In the genomic region with DNA sequence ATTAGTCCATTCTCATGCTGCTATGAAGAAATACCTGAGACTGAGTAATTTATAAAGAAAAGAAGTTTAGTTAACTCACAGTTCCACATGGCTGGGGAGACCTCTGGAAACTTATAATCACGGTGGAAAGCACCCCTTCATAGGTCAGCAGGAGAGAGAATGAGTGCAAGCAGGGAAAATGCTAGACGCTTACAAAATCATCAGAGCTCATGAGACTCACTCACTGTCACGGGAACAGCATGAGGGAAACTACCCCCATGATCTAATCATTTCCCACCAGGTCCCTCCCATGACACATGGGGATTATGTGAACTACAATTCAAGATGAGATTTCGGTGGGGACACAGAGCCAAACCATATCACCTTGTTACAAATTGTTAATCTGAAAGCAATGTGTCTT, we compare ENCODE assay signal across 27 cellular contexts. TPM values are rescaled to one million over a fixed set of nuclear protein-coding genes. Genes with fewer than 3 reads are reported as not detected.
DNase-seq lines count a peak whose midpoint lies in the region; ATAC-seq and TF ChIP-seq lines count a peak whose summit lies in the region.
"Had no signal": no experiment of that assay in that cellular context is flagged by ENCODE, and none has a peak within 500 bp of the region (broad histone marks: within the 10 kb centered on the region; RNA-seq: fewer than 3 reads in every experiment).

No MANE protein-coding gene starts in this region.

- no peak overlapping the region for H3K27ac Mint-ChIP-seq in MCF 10A (ENCODE audit: low read depth, unreplicated experiment)
- H3K27ac Mint-ChIP-seq: natural killer cell treated with Interleukin-12 subunit alpha and Interleukin-12 subunit beta and Interleukin-15 and Interleukin-18, amount 100 ng/mL, for 72 hours had no signal

- no peak overlapping the region for H3K4me2 ChIP-seq in mammary epithelial cell (ENCODE audit: insufficient read depth, low read depth, low read length)

- no peaks in the 10 kb centered on the region for H3K4me1 ChIP-seq in mammary epithelial cell (ENCODE audit: insufficient read depth, low read length)
- H3K4me1 ChIP-seq: BE2C, Caco-2, gastroesophageal sphincter had no signal

- WGBS in mammary epithelial cell (ENCODE audit: low coverage, missing lambda C conversion rate): 56% methylated on average over 4 of the region's 4 CpGs

- peaks cover 2% of the 10 kb centered on the region for H3K27me3 ChIP-seq in mammary epithelial cell (ENCODE audit: insufficient read depth, low read length)
- H3K27me3 ChIP-seq: BE2C, gastroesophageal sphincter had no signal

- no peaks in the 10 kb centered on the region for H4K20me1 ChIP-seq in mammary epithelial cell (ENCODE audit: insufficient read depth, low read length)

- H3K4me3 Mint-ChIP-seq in MCF 10A (ENCODE audit: unreplicated experiment): no peak overlapping the region
- H3K4me3 Mint-ChIP-seq: central memory CD8-positive, alpha-beta T cell; natural killer cell treated with Interleukin-12 subunit alpha and Interleukin-12 subunit beta and Interleukin-15 and Interleukin-18, amount 100 ng/mL, for 72 hours had no signal

- no peak overlapping the region for H3K27ac ChIP-seq in mammary epithelial cell (ENCODE audit: insufficient read depth, low read depth, low read length)
- H3K27ac ChIP-seq: gastroesophageal sphincter, VCaP had no signal

- H3K9ac ChIP-seq in mammary epithelial cell (ENCODE audit: insufficient read depth, low read length): no peak overlapping the region

- H3K36me3 Mint-ChIP-seq in MCF 10A (ENCODE audit: insufficient read depth, unreplicated experiment): no peaks in the 10 kb centered on the region
- H3K36me3 Mint-ChIP-seq: natural killer cell treated with Interleukin-12 subunit alpha and Interleukin-12 subunit beta and Interleukin-15 and Interleukin-18, amount 100 ng/mL, for 72 hours had no signal

- POLR2A ChIA-PET in MCF 10A (lab: Yijun Ruan, JAX): no interaction called here

- peaks cover 32% of the 10 kb centered on the region for H3K27me3 Mint-ChIP-seq in MCF 10A (ENCODE audit: insufficient read depth, unreplicated experiment)

- no peak overlapping the region for H3K4me3 ChIP-seq in mammary epithelial cell (replicated peaks in 1 of 3; ENCODE audit: insufficient read depth in 1 of 3, low read depth in 2 of 3, low read length in 3 of 3)
- H3K4me3 ChIP-seq: gastroesophageal sphincter had no signal

- CTCF ChIA-PET in mammary epithelial cell (lab: Charles Lee; ENCODE audit: low non-redundant PET) (no interaction called here), MCF 10A (lab: Yijun Ruan, JAX) (interaction anchor here (1.2 kb wide), 1 partner anchor 15 kb away, joined by 3 read pairs; no protein-coding TSS in a partner anchor)

- no peaks in the 10 kb centered on the region for H3K9me3 ChIP-seq in mammary epithelial cell (replicated peaks; ENCODE audit: insufficient read depth, low read length)
- H3K9me3 ChIP-seq: BE2C had no signal

- in situ Hi-C loops in mammary epithelial cell (cut with MboI; ENCODE audit: low sequenced_read_pairs in 2 of 2): no loop called here

- peak; percentile 6 for DNase-seq in mammary epithelial cell
- no peak for DNase-seq in MCF 10A (ENCODE audit: unreplicated experiment)
- peak; percentile 18 for DNase-seq in OCI-M1 (lab: John Stamatoyannopoulos, UW)
- no peak for DNase-seq in stimulated activated CD4-positive, alpha-beta T cell treated with anti-CD3 and anti-CD28 coated beads, Interleukin-1b, Interleukin-23, amount 100 ng/mL, for 48 hours
- no peak for DNase-seq in NCI-H446 treated with DMSO at 0.1 percent for 48 hours (lab: John Stamatoyannopoulos, UW)
- DNase-seq in NCI-H226: no peak
- no peak for DNase-seq in activated effector memory CD4-positive, alpha-beta T cell treated with anti-CD3 and anti-CD28 coated beads, Interleukin-2, amount 50 U/mL, for 16 hours
- DNase-seq: activated naive CD4-positive, alpha-beta T cell; activated T-cell treated with anti-CD3 and anti-CD28 coated beads for 4 hours; aorta; BE2C; Caco-2; KBM-7; mesenchymal stem cell; NCI-H2081; NCI-H524; SHP77 had no signal

- H2AFZ ChIP-seq in mammary epithelial cell (ENCODE audit: low read depth, low read length): no peak overlapping the region

- intact Hi-C loops in mammary epithelial cell (cut with micrococcal nuclease): no loop called here
- intact Hi-C loops in MCF 10A (cut with micrococcal nuclease): no loop called here

- no peaks in the 10 kb centered on the region for H3K79me2 ChIP-seq in mammary epithelial cell (ENCODE audit: insufficient read depth, low read length)

- peaks cover 5% of the 10 kb centered on the region for H3K4me1 Mint-ChIP-seq in MCF 10A (ENCODE audit: insufficient read depth, unreplicated experiment)
- H3K4me1 Mint-ChIP-seq: central memory CD8-positive, alpha-beta T cell had no signal

- ATAC-seq in HG02610 (IDR thresholded peaks at IDR 0.05; ENCODE audit: unreplicated experiment): peak; percentile 85
- ATAC-seq: gastroesophageal sphincter; natural killer cell treated with Interleukin-12 subunit alpha and Interleukin-12 subunit beta and Interleukin-15 and Interleukin-18, amount 100 ng/mL, for 72 hours had no signal

- BruUV-seq in mammary epithelial cell (replicated peaks; lab: Mats Ljungman, UMichigan) (no TSS peak), MCF 10A (replicated peaks; lab: Mats Ljungman, UMichigan) (no TSS peak)

- TF ChIP-seq CTCF in mammary epithelial cell (conservative IDR thresholded peaks at IDR 0.05 in 1 of 2, IDR thresholded peaks at IDR 0.05 in 1 of 2; ENCODE audit: extremely low read depth in 1 of 2, insufficient read depth in 1 of 2, low read depth in 1 of 2, low read length in 2 of 2) (no peak), MCF 10A (IDR thresholded peaks at IDR 0.05; ENCODE audit: unreplicated experiment) (no peak)

- H3K36me3 ChIP-seq in mammary epithelial cell (ENCODE audit: insufficient read depth, low read length): no peaks in the 10 kb centered on the region
- H3K36me3 ChIP-seq: BE2C, gastroesophageal sphincter had no signal

- dilution Hi-C loops in mammary epithelial cell (cut with HindIII; ENCODE audit: low sequenced_read_pairs): no loop called here

- peaks cover 8% of the 10 kb centered on the region for H3K9me3 Mint-ChIP-seq in MCF 10A (ENCODE audit: unreplicated experiment)
- H3K9me3 Mint-ChIP-seq: central memory CD8-positive, alpha-beta T cell; natural killer cell treated with Interleukin-12 subunit alpha and Interleukin-12 subunit beta and Interleukin-15 and Interleukin-18, amount 100 ng/mL, for 72 hours had no signal

RNA-seq across cellular contexts. Expression of a gene that starts 15.8 kb away (rescaled TPM):
- total RNA-seq in mammary epithelial cell: not detected
- polyA plus RNA-seq in mammary epithelial cell: not detected
- polyA minus RNA-seq in mammary epithelial cell: not detected
- total RNA-seq in MCF 10A (2022): not detected in 2 replicates
- total RNA-seq: aorta; Caco-2; gastroesophageal sphincter; H1; kidney epithelial cell; natural killer cell treated with Interleukin-12 subunit alpha and Interleukin-12 subunit beta and Interleukin-15 and Interleukin-18, amount 100 ng/mL, for 72 hours; T-helper 1 cell treated with Interleukin-12 subunit alpha and Interleukin-12 subunit beta and Interleukin-4 antibody, amounts not matched to agents 30 ng/mL and 1 ng/mL, for 36 hours; ureter had no signal
- polyA plus RNA-seq: aorta, esophagus, H1 had no signal

RNA-seq across cellular contexts. Expression of a gene that starts 22.8 kb away (rescaled TPM):
- total RNA-seq in mammary epithelial cell: not detected
- polyA plus RNA-seq in mammary epithelial cell: not detected
- polyA minus RNA-seq in mammary epithelial cell: not detected
- total RNA-seq in MCF 10A (2022): not detected in 2 replicates
- total RNA-seq: aorta; Caco-2; gastroesophageal sphincter; H1; kidney epithelial cell; natural killer cell treated with Interleukin-12 subunit alpha and Interleukin-12 subunit beta and Interleukin-15 and Interleukin-18, amount 100 ng/mL, for 72 hours; T-helper 1 cell treated with Interleukin-12 subunit alpha and Interleukin-12 subunit beta and Interleukin-4 antibody, amounts not matched to agents 30 ng/mL and 1 ng/mL, for 36 hours; ureter had no signal
- polyA plus RNA-seq: aorta, esophagus, H1 had no signal

Comparison
In these comparisons a context has a peak if more than half of its experiments do, and no peak if none do; other contexts are left out.
1. DNase-seq: peak in mammary epithelial cell (single experiment) and OCI-M1 (single experiment); none in MCF 10A (single experiment), stimulated activated CD4-positive, alpha-beta T cell treated with anti-CD3 and anti-CD28 coated beads, Interleukin-1b, Interleukin-23, amount 100 ng/mL, for 48 hours (single experiment), NCI-H446 treated with DMSO at 0.1 percent for 48 hours (single experiment), NCI-H226 (single experiment) and activated effector memory CD4-positive, alpha-beta T cell treated with anti-CD3 and anti-CD28 coated beads, Interleukin-2, amount 50 U/mL, for 16 hours (single experiment).